ENCODE assay signal across 13 cellular contexts in genomic region chr1:210684466-210685294, GRCh38.
A peak's percentile ranks its signal among the peaks of the same experiment; 100 is the strongest.
DNase-seq lines count a peak whose midpoint lies in the region; ATAC-seq and TF ChIP-seq lines count a peak whose summit lies in the region.
"Had no signal": no experiment of that assay in that cellular context is flagged by ENCODE, and none has a peak within 500 bp of the region (broad histone marks: within the 10 kb centered on the region; RNA-seq: fewer than 3 reads in every experiment).

No MANE protein-coding gene starts in this region.

- H3K4me3 ChIP-seq in adrenal gland, result no peak overlapping the region
- H3K4me3 ChIP-seq: breast epithelium had no signal

- H3K9me3 Mint-ChIP-seq in activated B cell treated with CpG ODN at 0.5 μM for 24 hours, result no peaks in the 10 kb centered on the region
- no peaks in the 10 kb centered on the region for H3K9me3 Mint-ChIP-seq in effector memory CD8-positive, alpha-beta T cell

- H3K27me3 ChIP-seq in adrenal gland, result no peaks in the 10 kb centered on the region
- H3K27me3 ChIP-seq: breast epithelium had no signal

- H3K27ac Mint-ChIP-seq in activated B cell treated with CpG ODN at 0.5 μM for 24 hours, result no peak overlapping the region
- H3K27ac Mint-ChIP-seq in effector memory CD8-positive, alpha-beta T cell, result no peak overlapping the region

- no peak overlapping the region for H3K27ac ChIP-seq in adrenal gland
- H3K27ac ChIP-seq: breast epithelium had no signal

- no peak for DNase-seq in activated B cell treated with CpG ODN at 0.5 μM for 24 hours
- no peak for DNase-seq in activated gamma-delta T cell (lab: John Stamatoyannopoulos, UW)
- DNase-seq in effector memory CD8-positive, alpha-beta T cell, result no peak
- DNase-seq in NCI-H1105 (lab: John Stamatoyannopoulos, UW), result no peak
- DNase-seq in adrenal gland, result no peak
- DNase-seq: activated CD8-positive, alpha-beta memory T cell treated with anti-CD3 and anti-CD28 coated beads, Interleukin-2, amount 50 U/mL, for 4 hours; Karpas-422; left ventricle myocardium superior; NCI-H510A treated with DMSO at 0.1 percent for 48 hours had no signal

- TF ChIP-seq CTCF in activated B cell treated with CpG ODN at 0.5 μM for 24 hours (IDR thresholded peaks at IDR 0.05), result no peak
- no peak for TF ChIP-seq CTCF in adrenal gland (IDR thresholded peaks at IDR 0.05)

- no peaks in the 10 kb centered on the region for H3K27me3 Mint-ChIP-seq in activated B cell treated with CpG ODN at 0.5 μM for 24 hours
- no peaks in the 10 kb centered on the region for H3K27me3 Mint-ChIP-seq in effector memory CD8-positive, alpha-beta T cell

- H3K4me1 ChIP-seq in adrenal gland (replicated peaks in 1 of 2), result no peaks in the 10 kb centered on the region
- H3K4me1 ChIP-seq: breast epithelium had no signal

- CTCF ChIA-PET in activated B cell treated with CpG ODN at 0.5 μM for 24 hours (lab: Charles Lee), result no interaction called here

- ATAC-seq in GM18517 (IDR thresholded peaks at IDR 0.05; ENCODE audit: unreplicated experiment) (peak; percentile 83), GM19468 (IDR thresholded peaks at IDR 0.05; ENCODE audit: extremely low read depth, unreplicated experiment) (peak; percentile 32), HG02973 (IDR thresholded peaks at IDR 0.05; ENCODE audit: unreplicated experiment) (peak; percentile 84), activated B cell treated with CpG ODN at 0.5 μM for 24 hours (ENCODE audit: low read depth) (peak; percentile 52)
- no peak for ATAC-seq in effector memory CD8-positive, alpha-beta T cell (replicated peaks)
- ATAC-seq: left ventricle myocardium superior had no signal

- POLR2A ChIA-PET in activated B cell treated with CpG ODN at 0.5 μM for 24 hours (lab: Charles Lee), result no interaction called here

- peaks cover 8% of the 10 kb centered on the region for H3K4me1 Mint-ChIP-seq in activated B cell treated with CpG ODN at 0.5 μM for 24 hours
- no peaks in the 10 kb centered on the region for H3K4me1 Mint-ChIP-seq in effector memory CD8-positive, alpha-beta T cell (ENCODE audit: low read depth in 2 of 2)

- WGBS in adrenal gland, 4 donors, result 63 to 80% (median 67%) methylated on average over 5 of the region's 5 CpGs

- no peak for TF ChIP-seq POLR2A in adrenal gland (IDR thresholded peaks at IDR 0.05)

- no peaks in the 10 kb centered on the region for H3K36me3 Mint-ChIP-seq in activated B cell treated with CpG ODN at 0.5 μM for 24 hours (ENCODE audit: low read depth)
- peaks cover 11% of the 10 kb centered on the region for H3K36me3 Mint-ChIP-seq in effector memory CD8-positive, alpha-beta T cell (ENCODE audit: insufficient read depth)

- no peaks in the 10 kb centered on the region for H3K36me3 ChIP-seq in adrenal gland (replicated peaks in 1 of 2)
- H3K36me3 ChIP-seq: breast epithelium had no signal

- no peak overlapping the region for H3K4me3 Mint-ChIP-seq in activated B cell treated with CpG ODN at 0.5 μM for 24 hours
- no peak overlapping the region for H3K4me3 Mint-ChIP-seq in effector memory CD8-positive, alpha-beta T cell

- intact Hi-C loops in activated B cell treated with CpG ODN at 0.5 μM for 24 hours (cut with micrococcal nuclease), result no loop called here
- intact Hi-C loops in adrenal gland (cut with DNase I), result no loop called here

- H3K9me3 ChIP-seq in adrenal gland (replicated peaks in 1 of 3), result no peaks in the 10 kb centered on the region
- H3K9me3 ChIP-seq: breast epithelium had no signal
